16 cellular contexts compared by ENCODE assay signal in genomic region chr19:9806781-9807180, GRCh38. TPM values are rescaled to one million over a fixed set of nuclear protein-coding genes. Genes with fewer than 3 reads are reported as not detected.
DNase-seq lines count a peak whose midpoint lies in the region; ATAC-seq and TF ChIP-seq lines count a peak whose summit lies in the region.
"Had no signal": no experiment of that assay in that cellular context is flagged by ENCODE, and none has a peak within 500 bp of the region (broad histone marks: within the 10 kb centered on the region; RNA-seq: fewer than 3 reads in every experiment).

No MANE protein-coding gene starts in this region.

- no peak for ATAC-seq in CD4-positive, alpha-beta T cell (ENCODE audit: poor library complexity)
- no peak for ATAC-seq in naive thymus-derived CD8-positive, alpha-beta T cell
- ATAC-seq: GM12878, HCT116 had no signal

- no peak overlapping the region for H2BK120ac ChIP-seq in neuronal stem cell (ENCODE audit: low read depth, low read length)

- no peak for TF ChIP-seq CTCF in CD4-positive, alpha-beta T cell (IDR thresholded peaks at IDR 0.05)
- no peak for TF ChIP-seq CTCF in RWPE1 (conservative IDR thresholded peaks at IDR 0.05; ENCODE audit: low read depth)

- POLR2A ChIA-PET in CD4-positive, alpha-beta T cell (lab: Charles Lee): interaction anchor here (1.5 kb wide), 1 partner anchor 12 kb away, joined by 4 read pairs; the partner anchor contains the start of gene FBXL12
- POLR2A ChIA-PET in CD8-positive, alpha-beta memory T cell (lab: Charles Lee): no interaction called here
- POLR2A ChIA-PET in RWPE1 (lab: Yijun Ruan, JAX; ENCODE audit: low non-redundant PET): no interaction called here
- POLR2A ChIA-PET in naive thymus-derived CD8-positive, alpha-beta T cell (lab: Charles Lee): interaction anchor here (0.6 to 1.9 kb wide), 4 partner anchors 11 to 761 kb away, joined by 5 to 10 read pairs (median 5); partner anchors contain the start of gene FBXL12

- H3K27ac ChIP-seq in CD4-positive, alpha-beta T cell (ENCODE audit: low read depth, low read length): peak overlapping the region; percentile 41
- H3K27ac ChIP-seq in CD8-positive, alpha-beta memory T cell (ENCODE audit: low read depth, low read length): no peak overlapping the region
- H3K27ac ChIP-seq in RWPE1: peak overlapping the region; percentile 35
- H3K27ac ChIP-seq in neuronal stem cell (replicated peaks; ENCODE audit: low read length): no peak overlapping the region
- H3K27ac ChIP-seq: GM23248 had no signal

- no peak overlapping the region for H3K4me3 Mint-ChIP-seq in CD4-positive, alpha-beta T cell
- H3K4me3 Mint-ChIP-seq in CD8-positive, alpha-beta memory T cell: peak overlapping the region in 1 of 7 donors; percentile 6
- H3K4me3 Mint-ChIP-seq in naive thymus-derived CD8-positive, alpha-beta T cell: no peak overlapping the region
- H3K4me3 Mint-ChIP-seq: B cell had no signal

- peaks cover 2% of the 10 kb centered on the region for H3K79me1 ChIP-seq in neuronal stem cell (ENCODE audit: low read depth, low read length)

- H2BK12ac ChIP-seq in neuronal stem cell (ENCODE audit: low read length): no peak overlapping the region

- no peaks in the 10 kb centered on the region for H3K9me3 ChIP-seq in CD4-positive, alpha-beta T cell (ENCODE audit: control insufficient read depth, low read length)
- H3K9me3 ChIP-seq in CD8-positive, alpha-beta memory T cell (ENCODE audit: low read length): no peaks in the 10 kb centered on the region
- H3K9me3 ChIP-seq in neuronal stem cell (replicated peaks in 1 of 2; ENCODE audit: control insufficient read depth in 2 of 2, insufficient read depth in 1 of 2, low read depth in 1 of 2, low read length in 2 of 2): no peaks in the 10 kb centered on the region

- no peak overlapping the region for H3K18ac ChIP-seq in neuronal stem cell (ENCODE audit: low read length)

- no peak overlapping the region for H4K8ac ChIP-seq in neuronal stem cell (ENCODE audit: low read depth, low read length)

- H3K9ac ChIP-seq in neuronal stem cell (ENCODE audit: low read depth, low read length, poor library complexity): no peak overlapping the region
- H3K9ac ChIP-seq: GM23248 had no signal

- peaks cover 46% of the 10 kb centered on the region for H3K4me1 ChIP-seq in CD8-positive, alpha-beta memory T cell (ENCODE audit: insufficient read depth, low read length)
- H3K4me1 ChIP-seq in neuronal stem cell (ENCODE audit: control insufficient read depth in 2 of 2, insufficient read depth in 1 of 2, low read depth in 1 of 2, low read length in 2 of 2): no peaks in the 10 kb centered on the region

- no peak for DNase-seq in CD4-positive, alpha-beta T cell
- DNase-seq in CD8-positive, alpha-beta memory T cell: no peak
- DNase-seq in RWPE1 (ENCODE audit: low spot score) (no peak), DMS114 treated with DMSO at 0.1 percent for 48 hours (lab: John Stamatoyannopoulos, UW; ENCODE audit: unreplicated experiment) (no peak), neuronal stem cell (ENCODE audit: low spot score) (no peak), ecto neural progenitor cell (ENCODE audit: low spot score) (no peak)
- no peak for DNase-seq in naive thymus-derived CD8-positive, alpha-beta T cell
- DNase-seq: C1 segment of cervical spinal cord, Calu3, DMS 273 treated with DMSO at 0.1 percent for 48 hours, DMS79, GM23248, IMR-90 had no signal

- peaks cover 35% of the 10 kb centered on the region for H3K4me1 Mint-ChIP-seq in CD4-positive, alpha-beta T cell (ENCODE audit: low read depth)
- H3K4me1 Mint-ChIP-seq in CD8-positive, alpha-beta memory T cell: peaks cover 25 to 42% (median 29%) of the 10 kb centered on the region in 3 donors
- peaks cover 12 to 51% (median 32%) of the 10 kb centered on the region in 4 donors for H3K4me1 Mint-ChIP-seq in naive thymus-derived CD8-positive, alpha-beta T cell
- H3K4me1 Mint-ChIP-seq: B cell had no signal

- H3K27ac Mint-ChIP-seq in CD4-positive, alpha-beta T cell: peak overlapping the region; percentile 70
- peak overlapping the region in 7 of 8 donors; percentile 47 to 85 (median 68) for H3K27ac Mint-ChIP-seq in CD8-positive, alpha-beta memory T cell
- H3K27ac Mint-ChIP-seq in naive thymus-derived CD8-positive, alpha-beta T cell: peak overlapping the region; percentile 43 to 95 (median 87)
- H3K27ac Mint-ChIP-seq: B cell had no signal

- no peak overlapping the region for H2AFZ ChIP-seq in neuronal stem cell (ENCODE audit: low read length)
- H2AFZ ChIP-seq: GM23248 had no signal

- H3K4me2 ChIP-seq in neuronal stem cell (ENCODE audit: insufficient read depth, low read length, poor library complexity, severe bottlenecking): no peak overlapping the region

- no peak overlapping the region for H3K14ac ChIP-seq in neuronal stem cell (ENCODE audit: low read length)

- H2BK15ac ChIP-seq in neuronal stem cell (ENCODE audit: low read length): no peak overlapping the region

- H3K4ac ChIP-seq in neuronal stem cell (ENCODE audit: low read length): no peak overlapping the region

- WGBS in neuronal stem cell (ENCODE audit: extremely low coverage in 2 of 2, insufficient read length in 2 of 2, insufficient replicate concordance in 1 of 2), 2 donors: no CpG with 5 or more reads among the region's 3 CpGs

- H3K27me3 Mint-ChIP-seq in CD4-positive, alpha-beta T cell: no peaks in the 10 kb centered on the region
- H3K27me3 Mint-ChIP-seq in CD8-positive, alpha-beta memory T cell: peaks cover 0 to 1% of the 10 kb centered on the region in 2 donors
- H3K27me3 Mint-ChIP-seq in naive thymus-derived CD8-positive, alpha-beta T cell: no peaks in the 10 kb centered on the region
- H3K27me3 Mint-ChIP-seq: B cell had no signal

- H3K27me3 ChIP-seq in CD4-positive, alpha-beta T cell (ENCODE audit: control insufficient read depth, insufficient read depth, low read length): no peaks in the 10 kb centered on the region
- H3K27me3 ChIP-seq in CD8-positive, alpha-beta memory T cell (ENCODE audit: insufficient read depth, low read length, poor library complexity, severe bottlenecking): no peaks in the 10 kb centered on the region
- H3K27me3 ChIP-seq in neuronal stem cell (ENCODE audit: control insufficient read depth in 3 of 3, insufficient read depth in 3 of 3, low read depth in 1 of 3, low read length in 3 of 3): no peaks in the 10 kb centered on the region

- peaks cover 16% of the 10 kb centered on the region for H3K36me3 ChIP-seq in CD8-positive, alpha-beta memory T cell (ENCODE audit: insufficient read depth, low read length)
- peaks cover 31 to 74% of the 10 kb centered on the region in 2 donors for H3K36me3 ChIP-seq in neuronal stem cell (replicated peaks in 1 of 2; ENCODE audit: control insufficient read depth in 2 of 2, insufficient read depth in 2 of 2, low read length in 2 of 2)

- peaks cover 13% of the 10 kb centered on the region for H3K36me3 Mint-ChIP-seq in CD4-positive, alpha-beta T cell (ENCODE audit: low read depth)
- H3K36me3 Mint-ChIP-seq in CD8-positive, alpha-beta memory T cell: peaks cover 2 to 21% (median 6%) of the 10 kb centered on the region in 3 donors
- peaks cover 0 to 13% (median 7%) of the 10 kb centered on the region in 3 donors for H3K36me3 Mint-ChIP-seq in naive thymus-derived CD8-positive, alpha-beta T cell

- no peak overlapping the region for H4K91ac ChIP-seq in neuronal stem cell (ENCODE audit: low read depth, low read length, poor library complexity)

- H3K23ac ChIP-seq in neuronal stem cell (ENCODE audit: low read depth, low read length, poor library complexity): no peak overlapping the region

- no peak overlapping the region for H2BK5ac ChIP-seq in neuronal stem cell (ENCODE audit: low read length)

- no peaks in the 10 kb centered on the region for H3K9me3 Mint-ChIP-seq in CD4-positive, alpha-beta T cell
- no peaks in the 10 kb centered on the region for H3K9me3 Mint-ChIP-seq in CD8-positive, alpha-beta memory T cell
- no peaks in the 10 kb centered on the region for H3K9me3 Mint-ChIP-seq in naive thymus-derived CD8-positive, alpha-beta T cell

- CTCF ChIA-PET in CD4-positive, alpha-beta T cell (lab: Charles Lee): no interaction called here
- CTCF ChIA-PET in CD8-positive, alpha-beta memory T cell (lab: Charles Lee): interaction anchor here (2.2 kb wide), 1 partner anchor 12 kb away, joined by 10 read pairs; no protein-coding TSS in a partner anchor
- CTCF ChIA-PET in RWPE1 (lab: Yijun Ruan, JAX): interaction anchor here (0.5 to 0.6 kb wide), 3 partner anchors 11 to 69 kb away, joined by 4 read pairs; no protein-coding TSS in a partner anchor

- no peak overlapping the region for H2AK5ac ChIP-seq in neuronal stem cell (ENCODE audit: low read depth, low read length)

- no peak overlapping the region for H3K4me3 ChIP-seq in CD8-positive, alpha-beta memory T cell (ENCODE audit: low read length)
- no peak overlapping the region for H3K4me3 ChIP-seq in neuronal stem cell (ENCODE audit: low read length in 2 of 2)
- H3K4me3 ChIP-seq: GM12878, GM23248 had no signal

- intact Hi-C loops in CD4-positive, alpha-beta T cell (cut with DNase I, micrococcal nuclease): no loop called here

RNA-seq across cellular contexts. Expression of gene FBXL12, which starts 12.1 kb away (rescaled TPM):
- 10 to 100 TPM; 33.4 to 38.4 TPM for total RNA-seq in CD4-positive, alpha-beta T cell
- total RNA-seq in CD8-positive, alpha-beta memory T cell: 10 to 100 TPM; 24.6 to 25.3 TPM
- polyA plus RNA-seq in CD8-positive, alpha-beta memory T cell: 17.2 TPM
- total RNA-seq in naive thymus-derived CD8-positive, alpha-beta T cell: 10 to 100 TPM; 38.0 to 42.1 TPM
- 10 to 100 TPM in 1 of 3 donors, 1 to 10 TPM in 2; 8.3 to 15.6 (median 8.5) TPM for polyA plus RNA-seq in naive thymus-derived CD8-positive, alpha-beta T cell
- polyA plus RNA-seq in neuronal stem cell (2013, experiment 1 of 2): 24.5 TPM
- 22.9 TPM for polyA plus RNA-seq in neuronal stem cell (2013, experiment 2 of 2)

RNA-seq across cellular contexts. Expression of gene UBL5, which starts 20.9 kb away (rescaled TPM):
- 100 to 1,000 TPM; 163 to 165 TPM for total RNA-seq in CD4-positive, alpha-beta T cell
- total RNA-seq in CD8-positive, alpha-beta memory T cell: 100 to 1,000 TPM; 326 to 340 TPM
- 789 TPM for polyA plus RNA-seq in CD8-positive, alpha-beta memory T cell
- total RNA-seq in naive thymus-derived CD8-positive, alpha-beta T cell: 100 to 1,000 TPM; 222 to 232 TPM
- polyA plus RNA-seq in naive thymus-derived CD8-positive, alpha-beta T cell: 100 to 1,000 TPM; 694 to 819 (median 701) TPM
- polyA plus RNA-seq in neuronal stem cell (2013, experiment 1 of 2): 416 TPM
- polyA plus RNA-seq in neuronal stem cell (2013, experiment 2 of 2): 386 TPM

RNA-seq across cellular contexts. Expression of gene PIN1, which starts 28.3 kb away (rescaled TPM):
- 10 to 100 TPM; 33.2 to 35.3 TPM for total RNA-seq in CD4-positive, alpha-beta T cell
- total RNA-seq in CD8-positive, alpha-beta memory T cell: 100 to 1,000 TPM; 103 to 110 TPM
- 112 TPM for polyA plus RNA-seq in CD8-positive, alpha-beta memory T cell
- total RNA-seq in naive thymus-derived CD8-positive, alpha-beta T cell: 10 to 100 TPM; 63.3 to 65.6 TPM
- 100 to 1,000 TPM in 1 of 3 donors, 10 to 100 TPM in 2; 85.3 to 126 (median 95.8) TPM for polyA plus RNA-seq in naive thymus-derived CD8-positive, alpha-beta T cell
- 78.9 TPM for polyA plus RNA-seq in neuronal stem cell (2013, experiment 1 of 2)
- 76.3 TPM for polyA plus RNA-seq in neuronal stem cell (2013, experiment 2 of 2)

RNA-seq across cellular contexts. Expression of gene ZNF846, which starts 38.2 kb away (rescaled TPM):
- 1 to 10 TPM; 7.9 to 8.5 TPM for total RNA-seq in CD4-positive, alpha-beta T cell
- 1 to 10 TPM; 5.1 to 5.9 TPM for total RNA-seq in CD8-positive, alpha-beta memory T cell
- 7.5 TPM for polyA plus RNA-seq in CD8-positive, alpha-beta memory T cell
- total RNA-seq in naive thymus-derived CD8-positive, alpha-beta T cell: 10 to 100 TPM; 29.5 to 34.0 TPM
- 10 to 100 TPM in 1 of 3 donors, 1 to 10 TPM in 2; 6.0 to 10.6 (median 9.5) TPM for polyA plus RNA-seq in naive thymus-derived CD8-positive, alpha-beta T cell
- polyA plus RNA-seq in neuronal stem cell (2013, experiment 1 of 2): 4.6 TPM
- 4.7 TPM for polyA plus RNA-seq in neuronal stem cell (2013, experiment 2 of 2)

Comparison
In these comparisons a context has a peak if more than half of its experiments do, and no peak if none do; other contexts are left out.
1. H3K27ac ChIP-seq: peak in CD4-positive, alpha-beta T cell (single experiment) and RWPE1 (single experiment); none in CD8-positive, alpha-beta memory T cell (single experiment) and neuronal stem cell (single experiment).
2. POLR2A ChIA-PET loops: an anchor here in CD4-positive, alpha-beta T cell (1.5 kb wide) and naive thymus-derived CD8-positive, alpha-beta T cell (0.6 to 1.9 kb wide); none called in CD8-positive, alpha-beta memory T cell and RWPE1.
3. Peak in every context shown above with its lines, with median percentiles within 50 percentile points of each other: H3K27ac Mint-ChIP-seq.